In the genomic region with DNA sequence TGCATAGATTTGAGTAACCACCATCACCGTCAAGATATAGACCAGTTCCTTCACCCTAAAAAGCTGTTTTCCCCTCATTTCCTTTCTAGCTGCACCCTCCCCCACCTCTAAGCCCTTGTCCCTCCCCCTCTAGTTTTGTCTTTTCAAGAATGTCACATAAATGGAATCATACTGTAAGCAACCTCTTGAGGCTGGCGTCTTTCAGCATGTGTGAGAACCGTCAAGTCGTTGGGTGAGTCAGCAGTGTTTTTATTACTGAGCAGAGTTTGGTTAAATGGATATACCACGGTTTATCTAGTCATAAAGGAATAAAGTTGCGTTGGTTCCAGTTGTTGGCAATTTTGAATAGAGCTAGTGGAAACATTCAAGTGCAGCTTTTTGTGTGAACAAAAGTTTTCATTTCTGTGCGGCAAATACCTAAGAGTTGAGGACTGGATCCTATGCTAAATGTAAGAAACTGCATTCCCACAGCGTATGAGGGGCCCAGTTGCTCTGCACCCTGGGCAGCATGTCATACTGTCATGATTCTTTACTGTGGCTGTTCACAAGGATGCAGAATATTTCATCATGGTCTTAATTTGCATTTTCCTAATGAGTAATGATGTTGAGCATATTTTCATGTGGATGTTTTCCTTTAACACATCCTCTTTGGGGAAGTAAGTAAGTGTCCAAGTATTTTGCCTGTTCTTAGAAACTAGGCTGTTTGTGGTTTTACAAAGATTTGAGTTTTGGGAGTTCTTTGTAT, we compare ENCODE assay signal across 9 cellular contexts.
DNase-seq lines count a peak whose midpoint lies in the region; ATAC-seq and TF ChIP-seq lines count a peak whose summit lies in the region.
"Had no signal": no experiment of that assay in that cellular context is flagged by ENCODE, and none has a peak within 500 bp of the region (broad histone marks: within the 10 kb centered on the region; RNA-seq: fewer than 3 reads in every experiment).

No MANE protein-coding gene starts in this region.

- peak overlapping the region in 1 of 2 donors; percentile 18 for H3K4me3 Mint-ChIP-seq in effector memory CD8-positive, alpha-beta T cell
- no peak overlapping the region for H3K4me3 Mint-ChIP-seq in endothelial cell (ENCODE audit: unreplicated experiment)
- H3K4me3 Mint-ChIP-seq: naive B cell had no signal

- peak overlapping the region in 1 of 2 donors; percentile 65 for H3K27ac Mint-ChIP-seq in effector memory CD8-positive, alpha-beta T cell
- H3K27ac Mint-ChIP-seq in endothelial cell (ENCODE audit: unreplicated experiment): no peak overlapping the region

- TF ChIP-seq CTCF in AG09309 (IDR thresholded peaks at IDR 0.05; ENCODE audit: control insufficient read depth, insufficient read depth, low read depth, low read length, missing control alignments) (no peak), endothelial cell (IDR thresholded peaks at IDR 0.05; ENCODE audit: unreplicated experiment) (no peak)

- no peak overlapping the region for H3K4me3 ChIP-seq in AG09309 (ENCODE audit: control insufficient read depth, low read depth, low read length)

- no peaks in the 10 kb centered on the region for H3K36me3 Mint-ChIP-seq in effector memory CD8-positive, alpha-beta T cell (ENCODE audit: insufficient read depth)
- no peaks in the 10 kb centered on the region for H3K36me3 Mint-ChIP-seq in endothelial cell (ENCODE audit: low read depth, unreplicated experiment)
- H3K36me3 Mint-ChIP-seq: naive B cell had no signal

- peak; percentile 41 for ATAC-seq in GM19467 (IDR thresholded peaks at IDR 0.05; ENCODE audit: unreplicated experiment)
- ATAC-seq in effector memory CD8-positive, alpha-beta T cell (replicated peaks): peak; percentile 21

- no peaks in the 10 kb centered on the region for H3K9me3 Mint-ChIP-seq in effector memory CD8-positive, alpha-beta T cell
- no peaks in the 10 kb centered on the region for H3K9me3 Mint-ChIP-seq in endothelial cell (ENCODE audit: unreplicated experiment)

- peaks cover 30 to 34% of the 10 kb centered on the region in 2 donors for H3K4me1 Mint-ChIP-seq in effector memory CD8-positive, alpha-beta T cell (ENCODE audit: low read depth in 2 of 2)
- no peaks in the 10 kb centered on the region for H3K4me1 Mint-ChIP-seq in endothelial cell (ENCODE audit: unreplicated experiment)

- DNase-seq in AG09309 (ENCODE audit: low read depth) (peak; percentile 61), MV-4-11 (lab: John Stamatoyannopoulos, UW) (peak; percentile 38), RKO (ENCODE audit: low spot score) (no peak), endothelial cell (ENCODE audit: low spot score) (no peak)
- DNase-seq in effector memory CD8-positive, alpha-beta T cell: no peak
- no peak for DNase-seq in central memory CD4-positive, alpha-beta T cell
- no peak for DNase-seq in activated CD8-positive, alpha-beta memory T cell treated with anti-CD3 and anti-CD28 coated beads, Interleukin-2, amount 50 U/mL, for 48 hours
- DNase-seq: naive B cell had no signal

- no peaks in the 10 kb centered on the region for H3K27me3 Mint-ChIP-seq in effector memory CD8-positive, alpha-beta T cell
- peaks cover 4% of the 10 kb centered on the region for H3K27me3 Mint-ChIP-seq in endothelial cell (ENCODE audit: unreplicated experiment)
- H3K27me3 Mint-ChIP-seq: naive B cell had no signal

Comparison
In these comparisons a context has a peak if more than half of its experiments do, and no peak if none do; other contexts are left out.
1. DNase-seq: peak in AG09309 (single experiment) and MV-4-11 (single experiment); none in effector memory CD8-positive, alpha-beta T cell (0 of 3), RKO (single experiment), central memory CD4-positive, alpha-beta T cell (single experiment), activated CD8-positive, alpha-beta memory T cell treated with anti-CD3 and anti-CD28 coated beads, Interleukin-2, amount 50 U/mL, for 48 hours (single experiment) and endothelial cell (single experiment).